ENCODE assay signal across 16 cellular contexts in genomic region chr6:22056398-22056797, GRCh38.
"Had no signal": no experiment of that assay in that cellular context is flagged by ENCODE, and none has a peak within 500 bp of the region (broad histone marks: within the 10 kb centered on the region; RNA-seq: fewer than 3 reads in every experiment).

No MANE protein-coding gene starts in this region.

- FAIRE-seq: pancreas had no signal

- H3K79me2 ChIP-seq: hepatocyte had no signal

- H3K4me2 ChIP-seq: hepatocyte had no signal

- ATAC-seq: body of pancreas; lower lobe of right lung; pancreas; stimulated activated memory B cell treated with anti-CD40 and anti-IgM and Interleukin-4, amounts not matched to agents 10 μg/mL and 1 μg/mL and 100 μg/mL, for 72 hours had no signal

- H3K36me3 ChIP-seq: lower lobe of right lung, pancreas, transverse colon had no signal

- H2AFZ ChIP-seq: hepatocyte had no signal

- H3K4me1 ChIP-seq: body of pancreas, lower lobe of right lung, pancreas, transverse colon had no signal

- H3K4me3 ChIP-seq: body of pancreas, hepatocyte, lower lobe of right lung, pancreas, SK-N-MC, transverse colon had no signal

- H3K27me3 ChIP-seq: body of pancreas, hepatocyte, pancreas, transverse colon had no signal

- H3K27ac ChIP-seq: body of pancreas, hepatocyte, lower lobe of right lung, pancreas, SK-N-MC, transverse colon had no signal

- DNase-seq: activated CD4-positive, alpha-beta T cell treated with anti-CD3 and anti-CD28 coated beads, Interleukin-2, amount 10 ng/mL, durations not matched to agents 24 days and 14 days; activated CD4-positive, CD25-positive, alpha-beta regulatory T cell; activated CD8-positive, alpha-beta memory T cell treated with anti-CD3 and anti-CD28 coated beads, Interleukin-2, amount 50 U/mL, for 48 hours; activated gamma-delta T cell treated with Interleukin-2 at 50 U/mL for 16 hours; amygdala; body of pancreas; cerebellar nuclear complex; effector memory CD4-positive, alpha-beta T cell; lower lobe of right lung; midbrain; pancreas; stimulated activated CD4-positive, alpha-beta T cell treated with anti-CD3 and anti-CD28 coated beads, Interleukin-2, amount 100 ng/mL, for 48 hours; transverse colon had no signal

- H3K9me3 ChIP-seq: body of pancreas, lower lobe of right lung, pancreas, transverse colon had no signal
